ENCODE assay signal across 17 cellular contexts in the genomic region with DNA sequence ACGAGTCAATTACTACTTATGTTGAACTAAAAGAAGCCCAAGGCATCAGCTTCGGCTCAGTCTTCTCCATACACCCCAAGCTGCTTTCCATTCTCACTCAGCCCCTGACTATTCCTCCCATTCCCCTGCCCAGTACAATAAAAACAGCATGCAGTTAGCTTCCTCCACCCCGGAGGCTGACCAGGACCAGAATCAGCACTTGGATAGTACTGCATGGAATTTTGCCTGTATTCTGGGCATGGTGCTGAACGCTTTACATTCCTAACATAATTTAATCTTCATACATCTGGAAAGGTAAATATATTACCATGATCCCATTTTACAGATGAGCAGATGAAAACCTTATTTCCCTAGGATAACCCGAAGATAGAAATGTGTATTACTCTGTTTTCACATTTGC.
"Had no signal": no experiment of that assay in that cellular context is flagged by ENCODE, and none has a peak within 500 bp of the region (broad histone marks: within the 10 kb centered on the region; RNA-seq: fewer than 3 reads in every experiment).

No MANE protein-coding gene starts in this region.

- DNase-seq: NCI-H1048, NCI-H1436, NCI-H187, NCI-H2029, NCI-H2081 treated with DMSO at 0.1 percent for 48 hours, NCI-H2171, NCI-H226, NCI-H446, NCI-H510A, NCI-H524 treated with DMSO at 0.1 percent for 48 hours, NCI-H69, NCI-H774, PC-3, SHP77 had no signal

- ATAC-seq: Panc1, PC-3 had no signal

- H3K27ac ChIP-seq: HL-60, RWPE1 had no signal
